In the genomic region with DNA sequence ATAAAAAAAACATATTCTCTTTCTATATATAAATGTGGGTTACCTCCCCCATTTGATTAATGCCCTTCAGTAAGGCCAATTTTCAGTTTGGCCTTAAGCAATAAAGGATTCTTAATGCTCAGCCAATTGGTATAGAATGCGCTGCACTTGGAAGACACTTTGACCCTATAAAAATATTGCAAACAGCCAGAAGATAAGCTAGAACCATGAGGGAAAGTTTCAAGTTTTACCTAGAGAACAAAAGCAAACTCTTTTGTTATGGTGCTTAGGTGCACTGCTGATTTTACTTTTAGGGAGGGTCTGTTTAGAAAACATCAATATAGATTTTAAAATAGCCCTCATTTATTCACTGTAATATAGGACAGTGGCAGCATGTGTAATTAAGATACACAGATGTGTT, we compare ENCODE assay signal across 28 cellular contexts.
"Had no signal": no experiment of that assay in that cellular context is flagged by ENCODE, and none has a peak within 500 bp of the region (broad histone marks: within the 10 kb centered on the region; RNA-seq: fewer than 3 reads in every experiment).

No MANE protein-coding gene starts in this region.

- H3K27me3 ChIP-seq: stomach, suprapubic skin, testis, thyroid gland, tibial artery, tibial nerve, transverse colon, upper lobe of left lung, upper lobe of right lung, uterus, vagina had no signal

- H3K36me3 Mint-ChIP-seq: stimulated activated effector memory CD8-positive, alpha-beta T cell treated with anti-CD3 and anti-CD28 coated beads, Interleukin-12 subunit alpha, Interleukin-12 subunit beta, amount 100 ng/mL, for 72 hours; stimulated activated memory B cell treated with anti-CD40 and anti-IgM and Interleukin-4, amounts not matched to agents 10 μg/mL and 1 μg/mL and 100 μg/mL, for 72 hours; stimulated activated naive B cell treated with anti-CD40 and anti-IgM and Interleukin-4, amounts not matched to agents 10 μg/mL and 1 μg/mL and 100 μg/mL, for 72 hours; type B pancreatic cell had no signal

- H3K27ac Mint-ChIP-seq: stimulated activated effector memory CD8-positive, alpha-beta T cell treated with anti-CD3 and anti-CD28 coated beads, Interleukin-12 subunit alpha, Interleukin-12 subunit beta, amount 100 ng/mL, for 72 hours; stimulated activated memory B cell treated with anti-CD40 and anti-IgM and Interleukin-4, amounts not matched to agents 10 μg/mL and 1 μg/mL and 100 μg/mL, for 72 hours; stimulated activated naive B cell treated with anti-CD40 and anti-IgM and Interleukin-4, amounts not matched to agents 10 μg/mL and 1 μg/mL and 100 μg/mL, for 72 hours; stimulated activated naive CD8-positive, alpha-beta T cell treated with anti-CD3 and anti-CD28 coated beads, Interleukin-15, amount 100 ng/mL, for 72 hours; stimulated activated naive CD8-positive, alpha-beta T cell treated with anti-CD3 and anti-CD28 coated beads, Interleukin-15, Interleukin-2, amounts not matched to agents 100 ng/mL and 50 ng/mL, for 24 hours; type B pancreatic cell had no signal

- H3K4me1 ChIP-seq: stomach, suprapubic skin, testis, thyroid gland, tibial artery, tibial nerve, upper lobe of left lung, upper lobe of right lung, uterus, vagina had no signal

- H3K4me3 ChIP-seq: stomach, suprapubic skin, testis, thoracic aorta, thyroid gland, tibial artery, tibial nerve, transverse colon, upper lobe of left lung, upper lobe of right lung, uterus, vagina had no signal

- H3K27ac ChIP-seq: stomach, suprapubic skin, testis, thoracic aorta, thyroid gland, tibial artery, tibial nerve, transverse colon, upper lobe of left lung, upper lobe of right lung, uterus, vagina had no signal

- H3K4me1 Mint-ChIP-seq: stimulated activated effector memory CD8-positive, alpha-beta T cell treated with anti-CD3 and anti-CD28 coated beads, Interleukin-12 subunit alpha, Interleukin-12 subunit beta, amount 100 ng/mL, for 72 hours; stimulated activated memory B cell treated with anti-CD40 and anti-IgM and Interleukin-4, amounts not matched to agents 10 μg/mL and 1 μg/mL and 100 μg/mL, for 72 hours; stimulated activated naive B cell treated with anti-CD40 and anti-IgM and Interleukin-4, amounts not matched to agents 10 μg/mL and 1 μg/mL and 100 μg/mL, for 72 hours; stimulated activated naive CD8-positive, alpha-beta T cell treated with anti-CD3 and anti-CD28 coated beads, Interleukin-15, amount 100 ng/mL, for 72 hours had no signal

- H3K36me3 ChIP-seq: stomach, suprapubic skin, thoracic aorta, thyroid gland, tibial artery, tibial nerve, transverse colon, upper lobe of left lung, upper lobe of right lung, uterus, vagina had no signal

- H3K4me3 Mint-ChIP-seq: stimulated activated effector memory CD8-positive, alpha-beta T cell treated with anti-CD3 and anti-CD28 coated beads, Interleukin-12 subunit alpha, Interleukin-12 subunit beta, amount 100 ng/mL, for 72 hours; stimulated activated memory B cell treated with anti-CD40 and anti-IgM and Interleukin-4, amounts not matched to agents 10 μg/mL and 1 μg/mL and 100 μg/mL, for 72 hours; stimulated activated naive B cell treated with anti-CD40 and anti-IgM and Interleukin-4, amounts not matched to agents 10 μg/mL and 1 μg/mL and 100 μg/mL, for 72 hours; stimulated activated naive CD8-positive, alpha-beta T cell treated with anti-CD3 and anti-CD28 coated beads, Interleukin-15, amount 100 ng/mL, for 72 hours; stimulated activated naive CD8-positive, alpha-beta T cell treated with anti-CD3 and anti-CD28 coated beads, Interleukin-15, Interleukin-2, amounts not matched to agents 100 ng/mL and 50 ng/mL, for 24 hours; type B pancreatic cell had no signal

- ATAC-seq: stimulated activated effector memory CD8-positive, alpha-beta T cell treated with anti-CD3 and anti-CD28 coated beads, Interleukin-12 subunit alpha, Interleukin-12 subunit beta, amount 100 ng/mL, for 72 hours; stimulated activated memory B cell treated with anti-CD40 and anti-IgM and Interleukin-4, amounts not matched to agents 10 μg/mL and 1 μg/mL and 100 μg/mL, for 72 hours; stimulated activated naive B cell treated with anti-CD40 and anti-IgM and Interleukin-4, amounts not matched to agents 10 μg/mL and 1 μg/mL and 100 μg/mL, for 72 hours; stimulated activated naive CD8-positive, alpha-beta T cell treated with anti-CD3 and anti-CD28 coated beads, Interleukin-15, amount 100 ng/mL, for 72 hours; stimulated activated naive CD8-positive, alpha-beta T cell treated with anti-CD3 and anti-CD28 coated beads, Interleukin-15, Interleukin-2, amounts not matched to agents 100 U/mL and 50 U/mL, for 24 hours; upper lobe of right lung had no signal

- H3K27me3 Mint-ChIP-seq: stimulated activated memory B cell treated with anti-CD40 and anti-IgM and Interleukin-4, amounts not matched to agents 10 μg/mL and 1 μg/mL and 100 μg/mL, for 72 hours; stimulated activated naive B cell treated with anti-CD40 and anti-IgM and Interleukin-4, amounts not matched to agents 10 μg/mL and 1 μg/mL and 100 μg/mL, for 72 hours; stimulated activated naive CD8-positive, alpha-beta T cell treated with anti-CD3 and anti-CD28 coated beads, Interleukin-15, amount 100 ng/mL, for 72 hours; stimulated activated naive CD8-positive, alpha-beta T cell treated with anti-CD3 and anti-CD28 coated beads, Interleukin-15, Interleukin-2, amounts not matched to agents 100 ng/mL and 50 ng/mL, for 24 hours had no signal

- DNase-seq: stimulated activated CD4-positive, alpha-beta T cell treated with anti-CD3 and anti-CD28 coated beads, Interleukin-2, amount 100 ng/mL, for 48 hours; stimulated activated CD4-positive, alpha-beta T cell treated with anti-CD3 and anti-CD28 coated beads, Interleukin-4, amount 100 ng/mL, for 1 hour; stimulated activated CD4-positive, alpha-beta T cell treated with anti-CD3 and anti-CD28 coated beads, Interleukin-4, amount 100 ng/mL, for 24 hours; stimulated activated CD4-positive, alpha-beta T cell treated with anti-CD3 and anti-CD28 coated beads, Interleukin-4, amount 100 ng/mL, for 4 hours; stimulated activated CD8-positive, alpha-beta memory T cell treated with anti-CD3 and anti-CD28 coated beads, Interleukin-4, amount 100 ng/mL, for 48 hours; stimulated activated naive B cell treated with anti-CD40 and anti-IgM and Interleukin-4, amounts not matched to agents 10 μg/mL and 1 μg/mL and 100 μg/mL, for 72 hours; stimulated activated naive CD4-positive, alpha-beta T cell; stimulated activated naive CD4-positive, alpha-beta T cell treated with Interleukin-2 at 50 U/mL for 16 hours; stimulated activated naive CD8-positive, alpha-beta T cell treated with anti-CD3 and anti-CD28 coated beads, Interleukin-15, amount 100 ng/mL, for 72 hours; stimulated activated naive CD8-positive, alpha-beta T cell treated with anti-CD3 and anti-CD28 coated beads, Interleukin-15, Interleukin-2, amounts not matched to agents 100 U/mL and 50 U/mL, for 24 hours; stomach; substantia nigra; testis; thyroid gland; tibial artery; transverse colon; trophoblast cell; upper lobe of right lung; uterus had no signal

- H3K9me3 ChIP-seq: suprapubic skin, testis, thoracic aorta, thyroid gland, transverse colon, upper lobe of left lung, upper lobe of right lung, uterus, vagina had no signal
